Comparison of ENCODE assay signal across 8 cellular contexts in genomic region chr14:67943947-67944346, GRCh38.
DNase-seq lines count a peak whose midpoint lies in the region; ATAC-seq and TF ChIP-seq lines count a peak whose summit lies in the region.

No MANE protein-coding gene starts in this region.

- peak; percentile 81 for ATAC-seq in esophagus mucosa
- no peak for ATAC-seq in GM19351 (IDR thresholded peaks at IDR 0.05; ENCODE audit: unreplicated experiment)

- peak overlapping the region in 2 of 5 donors; percentile 30 to 46 for H3K9ac ChIP-seq in subcutaneous abdominal adipose tissue (ENCODE audit: low read length in 5 of 5)

- DNase-seq in AG20443 (ENCODE audit: low spot score): peak; percentile 59
- DNase-seq in GM19240 (ENCODE audit: insufficient read length, low spot score): peak; percentile 19
- DNase-seq in NCI-H2196 (lab: John Stamatoyannopoulos, UW; ENCODE audit: unreplicated experiment): peak; percentile 91
- DNase-seq in myocyte (ENCODE audit: low read depth): peak; percentile 93

- no peaks in the 10 kb centered on the region for H3K36me3 ChIP-seq in subcutaneous abdominal adipose tissue (ENCODE audit: control insufficient read depth in 5 of 5, insufficient read depth in 5 of 5, low read length in 5 of 5)

- no peaks in the 10 kb centered on the region for H3K27me3 ChIP-seq in subcutaneous abdominal adipose tissue (ENCODE audit: control insufficient read depth in 5 of 5, insufficient read depth in 4 of 5, low read length in 5 of 5)

- H3K4me1 ChIP-seq in subcutaneous abdominal adipose tissue (ENCODE audit: control insufficient read depth in 5 of 5, insufficient read depth in 5 of 5, low read length in 5 of 5): peaks cover 12 to 36% (median 33%) of the 10 kb centered on the region in 5 donors

- peak; percentile 75 for TF ChIP-seq CTCF in VCaP (conservative IDR thresholded peaks at IDR 0.05)

- H3K9me3 ChIP-seq in subcutaneous abdominal adipose tissue (ENCODE audit: control insufficient read depth in 5 of 5, low read length in 5 of 5): no peaks in the 10 kb centered on the region

- H3K4me3 ChIP-seq in subcutaneous abdominal adipose tissue (ENCODE audit: low read depth in 1 of 5, low read length in 5 of 5): no peak overlapping the region

- H3K27ac ChIP-seq in VCaP (peak overlapping the region; percentile 99), subcutaneous abdominal adipose tissue (ENCODE audit: low read depth, low read length) (peak overlapping the region; percentile 63)

Comparison
In these comparisons a context has a peak if more than half of its experiments do, and no peak if none do; other contexts are left out.
1. DNase-seq: peak in every context shown above with its lines; median percentile 93 in myocyte; 91 in NCI-H2196; 59 in AG20443; 19 in GM19240.